7 cellular contexts compared by ENCODE assay signal in the genomic region with DNA sequence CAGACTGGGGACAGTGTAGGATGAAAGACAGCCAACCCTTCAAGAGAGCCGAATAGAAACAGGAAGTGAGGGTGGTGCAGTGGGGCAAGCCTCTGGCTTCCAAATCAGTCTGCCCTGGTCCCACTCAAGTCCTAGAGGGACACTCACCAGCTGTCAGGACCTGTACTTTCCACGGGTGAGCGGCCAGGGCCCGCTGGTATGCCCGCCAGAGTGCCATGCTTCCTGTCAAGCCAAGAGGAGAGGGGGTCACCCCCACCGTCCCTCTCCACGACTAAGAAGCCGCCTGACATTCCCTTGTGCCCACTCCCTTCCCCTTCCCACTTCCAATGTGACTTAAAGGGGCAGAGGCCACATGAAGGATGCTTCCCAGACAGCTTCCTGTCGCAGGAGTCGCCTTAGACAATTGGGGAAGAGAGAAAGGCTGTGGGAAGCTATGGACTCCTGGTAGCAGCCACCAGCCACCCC.
DNase-seq lines count a peak whose midpoint lies in the region; ATAC-seq, FAIRE-seq and TF ChIP-seq lines count a peak whose summit lies in the region.

No MANE protein-coding gene starts in this region.

- H3K4me3 ChIP-seq in astrocyte of the spinal cord (ENCODE audit: low read depth, low read length) = peak overlapping the region; percentile 95

- no peak for ATAC-seq in GM21528 (IDR thresholded peaks at IDR 0.05; ENCODE audit: low FRiP score, unreplicated experiment)

- H3K27ac ChIP-seq in layer of hippocampus (ENCODE audit: low read depth, low read length) (peak overlapping the region; percentile 94), substantia nigra (ENCODE audit: low read depth, low read length, poor library complexity, severe bottlenecking) (peak overlapping the region; percentile 92)

- DNase-seq in GM19239 (ENCODE audit: insufficient read length, low spot score) (no peak), NAMALWA (ENCODE audit: low spot score) (peak; percentile 58), astrocyte of the spinal cord (ENCODE audit: low read depth, low spot score) (no peak), substantia nigra (lab: John Stamatoyannopoulos, UW) (peak in 8 of 49 donors; percentile 12 to 45 (median 25))
- DNase-seq in activated CD4-positive, alpha-beta T cell treated with anti-CD3 and anti-CD28 coated beads, Interleukin-2, amount 50 U/mL, for 4 hours = no peak

- TF ChIP-seq CTCF in astrocyte of the spinal cord (IDR thresholded peaks at IDR 0.05; ENCODE audit: low read depth, low read length) = no peak

- in situ Hi-C loops in astrocyte of the spinal cord (cut with HindIII; ENCODE audit: low sequenced_read_pairs) = no loop called here

- FAIRE-seq in GM19239 (lab: Jason Lieb, UNC) = peak; percentile 26

- H3K27me3 ChIP-seq in layer of hippocampus (ENCODE audit: control insufficient read depth, insufficient read depth, low read length) = no peaks in the 10 kb centered on the region
